In the genomic region with DNA sequence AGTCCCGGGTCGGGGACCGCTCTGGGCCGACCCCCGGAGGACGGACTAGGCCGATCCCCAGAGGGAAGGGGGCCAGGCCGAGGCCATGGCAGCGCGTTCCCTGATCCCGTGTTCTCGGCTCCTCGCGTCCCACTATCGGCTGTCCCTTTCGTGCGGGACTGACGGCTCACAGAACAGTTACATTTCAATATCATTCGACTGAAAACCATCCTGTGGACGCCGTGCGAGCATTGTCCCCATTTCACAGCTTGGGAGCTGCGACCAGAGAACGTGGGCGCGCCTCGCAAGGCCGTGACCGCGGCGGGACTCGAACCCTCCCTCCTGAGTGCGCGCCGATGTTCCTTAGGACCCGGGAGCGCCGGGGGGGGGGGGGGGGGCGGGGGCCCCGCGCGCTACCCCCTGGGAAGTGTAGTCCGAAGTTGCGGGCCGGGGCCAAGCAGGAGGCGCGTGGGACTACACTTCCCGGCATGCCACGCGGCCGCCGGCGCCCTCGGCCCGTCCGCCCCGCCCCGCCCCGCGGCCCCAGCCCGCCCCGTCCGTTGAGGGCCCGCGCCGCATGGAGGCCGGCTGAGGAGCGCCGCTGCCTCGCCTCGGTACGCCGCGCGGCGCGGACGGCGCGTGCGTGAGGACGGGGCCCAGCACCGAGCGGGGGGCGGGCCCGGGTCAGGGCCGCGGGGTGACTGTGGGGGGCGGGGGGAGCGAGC, we compare ENCODE assay signal across 8 cellular contexts. TPM values are rescaled to one million over a fixed set of nuclear protein-coding genes. Genes with fewer than 3 reads are reported as not detected.
DNase-seq lines count a peak whose midpoint lies in the region; TF ChIP-seq lines count a peak whose summit lies in the region.

A gene with protein sequence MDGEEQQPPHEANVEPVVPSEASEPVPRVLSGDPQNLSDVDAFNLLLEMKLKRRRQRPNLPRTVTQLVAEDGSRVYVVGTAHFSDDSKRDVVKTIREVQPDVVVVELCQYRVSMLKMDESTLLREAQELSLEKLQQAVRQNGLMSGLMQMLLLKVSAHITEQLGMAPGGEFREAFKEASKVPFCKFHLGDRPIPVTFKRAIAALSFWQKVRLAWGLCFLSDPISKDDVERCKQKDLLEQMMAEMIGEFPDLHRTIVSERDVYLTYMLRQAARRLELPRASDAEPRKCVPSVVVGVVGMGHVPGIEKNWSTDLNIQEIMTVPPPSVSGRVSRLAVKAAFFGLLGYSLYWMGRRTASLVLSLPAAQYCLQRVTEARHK (plus strand): TSS at position 530 of the 704 bp plus-strand sequence. CDS start 7,148 bp downstream, outside the sequence.

- peak; percentile 48 for TF ChIP-seq POLR2A in GM19193 (IDR thresholded peaks at IDR 0.05; ENCODE audit: extremely low read depth, insufficient read depth, insufficient read length)

- H3K27me3 Mint-ChIP-seq in activated naive CD4-positive, alpha-beta T cell treated with anti-CD3 and anti-CD28 coated beads, Interleukin-2, amount 50 U/mL, for 24 hours: no peaks in the 10 kb centered on the region

- peak within 1 kb of the TSS; percentile 97 for H3K9ac ChIP-seq in Karpas-422 (ENCODE audit: low read length)

- no peaks in the 10 kb centered on the region for H3K9me3 Mint-ChIP-seq in activated naive CD4-positive, alpha-beta T cell treated with anti-CD3 and anti-CD28 coated beads, Interleukin-2, amount 50 U/mL, for 24 hours

- H3K27ac Mint-ChIP-seq in activated naive CD4-positive, alpha-beta T cell treated with anti-CD3 and anti-CD28 coated beads, Interleukin-2, amount 50 U/mL, for 24 hours: peak within 1 kb of the TSS; percentile 95

- peaks cover 14% of the 10 kb centered on the region for H4K20me1 ChIP-seq in Karpas-422 (ENCODE audit: insufficient read depth, low read depth, low read length)

- H3K36me3 ChIP-seq in Karpas-422 (ENCODE audit: insufficient read depth, low read length): no peaks in the 10 kb centered on the region

- no peak for TF ChIP-seq CTCF in subcutaneous adipose tissue (IDR thresholded peaks at IDR 0.05; ENCODE audit: low read depth)

- H3K79me2 ChIP-seq in Karpas-422 (ENCODE audit: low read length): peaks cover 21% of the 10 kb centered on the region

- peaks cover 43% of the 10 kb centered on the region for H3K4me1 ChIP-seq in Karpas-422 (ENCODE audit: low read length)

- no peaks in the 10 kb centered on the region for H3K9me2 ChIP-seq in Karpas-422 (replicated peaks; ENCODE audit: insufficient read depth, low read length)

- H3K4me1 Mint-ChIP-seq in activated naive CD4-positive, alpha-beta T cell treated with anti-CD3 and anti-CD28 coated beads, Interleukin-2, amount 50 U/mL, for 24 hours: peaks cover 30% of the 10 kb centered on the region

- H3K27me3 ChIP-seq in Karpas-422 (ENCODE audit: low read length): no peaks in the 10 kb centered on the region

- H3K36me3 Mint-ChIP-seq in activated naive CD4-positive, alpha-beta T cell treated with anti-CD3 and anti-CD28 coated beads, Interleukin-2, amount 50 U/mL, for 24 hours: peaks cover 1% of the 10 kb centered on the region

- H3K4me2 ChIP-seq in Karpas-422 (ENCODE audit: low read depth, low read length, poor library complexity, severe bottlenecking): peak within 1 kb of the TSS; percentile 99

- H2AFZ ChIP-seq in Karpas-422 (ENCODE audit: low read length): 0 out of 2 replicates have a peak within 1 kb of the TSS, but pooled peaks have one; percentile 89

- peak within 1 kb of the TSS; percentile 95 for H3K4me3 Mint-ChIP-seq in activated naive CD4-positive, alpha-beta T cell treated with anti-CD3 and anti-CD28 coated beads, Interleukin-2, amount 50 U/mL, for 24 hours

- peak within 1 kb of the TSS; percentile 97 for H3K27ac ChIP-seq in Karpas-422 (ENCODE audit: low read length)

- peak; percentile 98 for DNase-seq in AG08396 (ENCODE audit: low spot score)
- DNase-seq in Karpas-422: peak; percentile 97
- peak; percentile 81 for DNase-seq in SKM-1 treated with dmso at 0.1 percent for 144 hours (lab: John Stamatoyannopoulos, UW; ENCODE audit: unreplicated experiment)
- peak; percentile 86 for DNase-seq in globus pallidus (ENCODE audit: low spot score)
- DNase-seq in nucleus accumbens (lab: John Stamatoyannopoulos, UW): peak in 54 of 56 donors; percentile 45 to 91 (median 82)

- H3K9me3 ChIP-seq in Karpas-422 (ENCODE audit: low read length): no peaks in the 10 kb centered on the region

- H3K4me3 ChIP-seq in Karpas-422 (ENCODE audit: low read length): peak within 1 kb of the TSS; percentile 99

RNA-seq across cellular contexts. Expression of the gene that starts here (rescaled TPM):
- total RNA-seq in Karpas-422 (2014; rRNA removed; shearing (Covaris generic); ENCODE audit: low replicate concordance): 46.7 and 117 TPM in 2 replicates
- 10 to 100 TPM; 10.8 to 30.5 (median 17.8) TPM for total RNA-seq in subcutaneous adipose tissue

Comparison
In these comparisons a context has a peak if more than half of its experiments do, and no peak if none do; other contexts are left out.
1. Peak in every context shown above with its lines: DNase-seq, H3K4me3 ChIP-seq and H3K27ac ChIP-seq.